Comparison of ENCODE assay signal across 8 cellular contexts in genomic region chr17:62135096-62135495, GRCh38.
DNase-seq lines count a peak whose midpoint lies in the region; FAIRE-seq and TF ChIP-seq lines count a peak whose summit lies in the region.
"Not testable (repeated sequence)": the region's sequence is repeated elsewhere in the genome, so short reads cannot be mapped to it uniquely, and the experiment has no call there.

No MANE protein-coding gene starts in this region.

- FAIRE-seq in astrocyte (lab: Jason Lieb, UNC) = not testable (repeated sequence)

- DNase-seq in A172 (ENCODE audit: low spot score) (peak; percentile 59), EH (ENCODE audit: low read depth) (peak; percentile 32), HS-27A (ENCODE audit: low read depth) (peak; percentile 31), MG63 (peak; percentile 76), astrocyte (ENCODE audit: low read depth) (peak; percentile 4), fibroblast of the aortic adventitia (ENCODE audit: low read depth) (peak; percentile 11), ureter (ENCODE audit: low spot score) (peak; percentile 27)

- 83 to 86% methylated on average over 1 of the region's 2 CpGs for WGBS in mesodermal cell (ENCODE audit: insufficient coverage in 2 of 2), 2 experiments

- not testable (repeated sequence) for H3K4me1 ChIP-seq in astrocyte (ENCODE audit: insufficient read depth, low read length); mesodermal cell (ENCODE audit: control insufficient read depth, insufficient read depth, low read length, poor library complexity, severe bottlenecking)

- not testable (repeated sequence) for H3K9me3 ChIP-seq in MG63; astrocyte (ENCODE audit: insufficient read depth, low read depth, low read length); mesodermal cell (ENCODE audit: control insufficient read depth, low read length)

- H3K79me2 ChIP-seq in astrocyte (ENCODE audit: insufficient read depth, low read length) = not testable (repeated sequence)

- H3K4me3 ChIP-seq in MG63; astrocyte (ENCODE audit: insufficient read depth, low read depth, low read length); fibroblast of the aortic adventitia (ENCODE audit: low read depth, low read length); mesodermal cell (ENCODE audit: extremely low read depth, insufficient read depth, low read length, poor library complexity, severe bottlenecking): not testable (repeated sequence)

- not testable (repeated sequence) for H3K9me3 Mint-ChIP-seq in astrocyte (ENCODE audit: unreplicated experiment)

- not testable (repeated sequence) for H3K4me1 Mint-ChIP-seq in astrocyte (ENCODE audit: low read depth, unreplicated experiment)

- not testable (repeated sequence) for H3K27me3 Mint-ChIP-seq in astrocyte (ENCODE audit: low read depth, unreplicated experiment)

- H3K27me3 ChIP-seq in MG63 = peaks cover 12% of the 10 kb centered on the region; the same call in 1 of the 2 replicates
- H3K27me3 ChIP-seq in astrocyte (ENCODE audit: insufficient read depth, low read length) = not testable (repeated sequence)

- not testable (repeated sequence) for H4K20me1 ChIP-seq in astrocyte (ENCODE audit: insufficient read depth, low read length)

- not testable (repeated sequence) for H3K27ac Mint-ChIP-seq in astrocyte (ENCODE audit: unreplicated experiment)

- not testable (repeated sequence) for TF ChIP-seq CTCF in astrocyte (IDR thresholded peaks at IDR 0.05; ENCODE audit: insufficient read depth, low read depth, low read length); fibroblast of the aortic adventitia (IDR thresholded peaks at IDR 0.05; ENCODE audit: insufficient read depth, low read length)

- H3K9ac ChIP-seq in astrocyte (ENCODE audit: low read length) = not testable (repeated sequence)

- not testable (repeated sequence) for H3K4me3 Mint-ChIP-seq in astrocyte (ENCODE audit: unreplicated experiment)

- H3K27ac ChIP-seq in astrocyte (ENCODE audit: low read depth, low read length) = not testable (repeated sequence)
- H3K27ac ChIP-seq in mesodermal cell (ENCODE audit: low read depth, low read length, severe bottlenecking) = peak overlapping the region; percentile 46

- not testable (repeated sequence) for H3K36me3 ChIP-seq in MG63; astrocyte (ENCODE audit: insufficient read depth, low read length); mesodermal cell (ENCODE audit: control insufficient read depth, insufficient read depth, low read length)

- H3K36me3 Mint-ChIP-seq in astrocyte (ENCODE audit: low read depth, unreplicated experiment) = not testable (repeated sequence)

- not testable (repeated sequence) for H2AFZ ChIP-seq in astrocyte (ENCODE audit: low read depth, low read length)

- not testable (repeated sequence) for H3K4me2 ChIP-seq in astrocyte (ENCODE audit: low read length)

Comparison
In these comparisons a context has a peak if more than half of its experiments do, and no peak if none do; other contexts are left out.
1. DNase-seq: peak in every context shown above with its lines; median percentile 76 in MG63; 59 in A172; 32 in EH; 31 in HS-27A; 27 in ureter; 11 in fibroblast of the aortic adventitia; 4 in astrocyte.